ENCODE assay signal across 9 cellular contexts in the genomic region with DNA sequence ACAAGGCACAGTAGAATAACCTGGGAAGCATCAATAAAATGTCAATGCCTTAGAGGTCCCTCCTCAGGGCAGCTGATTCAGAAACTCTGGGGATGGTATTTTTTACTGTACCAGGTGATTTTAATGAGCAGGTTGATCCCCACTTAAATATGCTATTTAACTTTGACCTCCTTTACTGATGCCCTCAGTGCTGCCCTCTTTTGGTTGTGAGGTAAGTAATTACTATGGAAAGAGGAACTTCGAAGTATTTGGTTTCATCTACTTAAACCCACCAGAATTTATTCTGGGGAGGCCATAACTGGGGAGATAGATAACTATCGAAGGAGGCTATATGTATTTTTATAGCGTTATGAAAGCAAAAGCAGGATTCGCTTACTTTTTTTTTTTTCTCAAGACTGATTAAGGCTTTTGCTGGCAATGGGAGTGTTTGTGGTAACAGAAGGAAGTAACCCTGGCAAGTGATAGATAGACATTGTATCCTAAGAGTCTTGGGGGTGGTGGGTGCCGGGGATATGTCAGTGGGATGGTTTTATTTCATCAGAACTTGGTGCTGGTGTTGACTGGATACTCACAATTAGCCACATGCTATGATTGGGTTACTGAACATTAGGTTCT.
DNase-seq lines count a peak whose midpoint lies in the region; ATAC-seq and TF ChIP-seq lines count a peak whose summit lies in the region.
"Had no signal": no experiment of that assay in that cellular context is flagged by ENCODE, and none has a peak within 500 bp of the region (broad histone marks: within the 10 kb centered on the region; RNA-seq: fewer than 3 reads in every experiment).

No MANE protein-coding gene starts in this region.

- intact Hi-C loops in OCI-LY7 (cut with micrococcal nuclease; ENCODE audit: unreplicated experiment) = loop anchor here (1.0 kb wide), 1 partner anchor 175 kb away; no protein-coding TSS in a partner anchor
- intact Hi-C loops in upper lobe of right lung (cut with DNase I) = no loop called here

- DNase-seq in NCI-H1092 treated with DMSO at 0.1 percent for 48 hours (lab: John Stamatoyannopoulos, UW) (peak; percentile 3), NCI-H1092 (lab: John Stamatoyannopoulos, UW) (no peak), OCI-LY7 (ENCODE audit: low spot score) (peak; percentile 61), erythroblast (lab: John Stamatoyannopoulos, UW) (peak; percentile 72 to 81), upper lobe of right lung (no peak), NCI-H128 (lab: John Stamatoyannopoulos, UW; ENCODE audit: unreplicated experiment) (no peak)

- H3K9me2 ChIP-seq in OCI-LY7 (ENCODE audit: insufficient read depth, low read length) = no peaks in the 10 kb centered on the region

- no peak overlapping the region for H2AFZ ChIP-seq in OCI-LY7 (ENCODE audit: low read length)

- no peaks in the 10 kb centered on the region for H3K9me3 ChIP-seq in OCI-LY7 (ENCODE audit: low read length)
- H3K9me3 ChIP-seq in upper lobe of right lung = no peaks in the 10 kb centered on the region
- H3K9me3 ChIP-seq: BLaER1 had no signal

- POLR2A ChIA-PET in OCI-LY7 (lab: Charles Lee) = interaction anchor here (0.6 kb wide), 1 partner anchor 233 kb away, joined by 3 read pairs; no protein-coding TSS in a partner anchor

- H4K20me1 ChIP-seq in OCI-LY7 (ENCODE audit: insufficient read depth, low read length) = no peaks in the 10 kb centered on the region
- H4K20me1 ChIP-seq: BLaER1 had no signal

- H3K27me3 ChIP-seq in upper lobe of right lung = no peaks in the 10 kb centered on the region
- H3K27me3 ChIP-seq: BLaER1 had no signal

- no peak for TF ChIP-seq POLR2A in erythroblast (IDR thresholded peaks at IDR 0.05; ENCODE audit: low read length)

- no peak overlapping the region for H3K4me2 ChIP-seq in OCI-LY7 (ENCODE audit: low read length)
- H3K4me2 ChIP-seq: BLaER1 had no signal

- H3K27ac ChIP-seq in OCI-LY7 (ENCODE audit: low read depth, low read length, poor library complexity, severe bottlenecking) (no peak overlapping the region), upper lobe of right lung (no peak overlapping the region)
- H3K27ac ChIP-seq: BLaER1 had no signal

- H3K4me3 ChIP-seq in OCI-LY7 (ENCODE audit: low read depth, low read length, poor library complexity, severe bottlenecking) (no peak overlapping the region), upper lobe of right lung (no peak overlapping the region)
- H3K4me3 ChIP-seq: BLaER1 had no signal

- no peaks in the 10 kb centered on the region for H3K4me1 ChIP-seq in OCI-LY7 (ENCODE audit: insufficient read depth, low read length, poor library complexity, severe bottlenecking)
- H3K4me1 ChIP-seq in upper lobe of right lung = no peaks in the 10 kb centered on the region
- H3K4me1 ChIP-seq: BLaER1 had no signal

- no peaks in the 10 kb centered on the region for H3K79me2 ChIP-seq in OCI-LY7 (ENCODE audit: insufficient read depth, low read depth, low read length)

- no peaks in the 10 kb centered on the region for H3K36me3 ChIP-seq in OCI-LY7 (ENCODE audit: insufficient read depth, low read length)
- no peaks in the 10 kb centered on the region for H3K36me3 ChIP-seq in upper lobe of right lung
- H3K36me3 ChIP-seq: BLaER1 had no signal

- TF ChIP-seq CTCF in OCI-LY7 (conservative IDR thresholded peaks at IDR 0.05; ENCODE audit: low read length) = peak; percentile 88
- TF ChIP-seq CTCF in upper lobe of right lung (IDR thresholded peaks at IDR 0.05) = peak; percentile 49

- BruUV-seq in OCI-LY7 (replicated peaks; lab: Mats Ljungman, UMichigan) = no TSS peak

- CTCF ChIA-PET in OCI-LY7 (lab: Charles Lee; ENCODE audit: unreplicated experiment) = no interaction called here

- peak; percentile 82 for ATAC-seq in GM19035 (IDR thresholded peaks at IDR 0.05; ENCODE audit: unreplicated experiment)
- peak; percentile 92 for ATAC-seq in HG03066 (IDR thresholded peaks at IDR 0.05; ENCODE audit: low read depth, unreplicated experiment)
- ATAC-seq in upper lobe of right lung = peak; percentile 62

Comparison
In these comparisons a context has a peak if more than half of its experiments do, and no peak if none do; other contexts are left out.
1. DNase-seq: peak in NCI-H1092 treated with DMSO at 0.1 percent for 48 hours (single experiment), OCI-LY7 (single experiment) and erythroblast (2 of 2); none in NCI-H1092 (single experiment), upper lobe of right lung (single experiment) and NCI-H128 (single experiment).
2. Peak in every context shown above with its lines, with median percentiles within 50 percentile points of each other: ATAC-seq.